Comparison of ENCODE assay signal across 9 cellular contexts in genomic region chr3:24640330-24640877, GRCh38.
A peak's percentile ranks its signal among the peaks of the same experiment; 100 is the strongest.
DNase-seq lines count a peak whose midpoint lies in the region; ATAC-seq and FAIRE-seq lines count a peak whose summit lies in the region.
"Had no signal": no experiment of that assay in that cellular context is flagged by ENCODE, and none has a peak within 500 bp of the region (broad histone marks: within the 10 kb centered on the region; RNA-seq: fewer than 3 reads in every experiment).

No MANE protein-coding gene starts in this region.

- no peak for FAIRE-seq in RCC 7860 (lab: Jason Lieb, UNC)
- FAIRE-seq: G401.6 had no signal

- no peak for ATAC-seq in GM18519 (IDR thresholded peaks at IDR 0.05; ENCODE audit: low FRiP score, unreplicated experiment)

- DNase-seq in NCI-H2107 treated with DMSO at 0.1 percent for 48 hours (lab: John Stamatoyannopoulos, UW; ENCODE audit: unreplicated experiment) (peak; percentile 20), NCI-H2107 (lab: John Stamatoyannopoulos, UW) (no peak), RCC 7860 (ENCODE audit: low spot score) (peak; percentile 23), glomerular endothelial cell (ENCODE audit: extremely low read depth, low read depth, low spot score) (peak; percentile 9), superior temporal gyrus (ENCODE audit: extremely low spot score) (peak; percentile 63), NOMO-1 treated with DMSO at 0.1 percent for 48 hours (lab: John Stamatoyannopoulos, UW; ENCODE audit: unreplicated experiment) (no peak), HK-2 (ENCODE audit: unreplicated experiment) (no peak)

Comparison
In these comparisons a context has a peak if more than half of its experiments do, and no peak if none do; other contexts are left out.
1. DNase-seq: peak in NCI-H2107 treated with DMSO at 0.1 percent for 48 hours (single experiment), RCC 7860 (single experiment), glomerular endothelial cell (single experiment) and superior temporal gyrus (single experiment); none in NCI-H2107 (single experiment), NOMO-1 treated with DMSO at 0.1 percent for 48 hours (single experiment) and HK-2 (single experiment).